In the genomic region with DNA sequence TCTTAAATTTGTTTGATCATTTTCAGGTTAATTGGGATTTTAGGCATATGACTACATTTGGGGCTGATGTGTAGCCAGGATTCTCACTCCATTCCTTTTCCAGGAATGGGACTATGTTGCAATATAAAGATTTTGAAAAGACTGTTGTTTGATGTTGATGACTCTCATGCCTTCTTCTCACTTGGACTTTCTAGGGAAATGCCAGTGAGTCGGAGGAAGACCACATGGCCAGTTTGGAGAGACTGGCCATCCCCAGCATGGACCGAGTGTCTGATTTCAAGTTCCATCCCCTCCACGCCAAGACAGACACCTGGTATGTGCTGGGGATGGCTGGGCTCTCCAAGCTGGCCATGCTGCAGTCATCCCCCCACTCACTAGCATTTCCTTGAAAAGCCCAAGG, we compare ENCODE assay signal across 30 cellular contexts. TPM values are rescaled to one million over a fixed set of nuclear protein-coding genes. Genes with fewer than 3 reads are reported as not detected.
"Had no signal": no experiment of that assay in that cellular context is flagged by ENCODE, and none has a peak within 500 bp of the region (broad histone marks: within the 10 kb centered on the region; RNA-seq: fewer than 3 reads in every experiment).

No MANE protein-coding gene starts in this region.

- ATAC-seq: activated CD4-positive, CD25-positive, alpha-beta regulatory T cell treated with anti-CD3 and anti-CD28 coated beads, Interleukin-2, amount 50 U/mL, for 24 hours; effector memory CD8-positive, alpha-beta T cell; foreskin keratinocyte; natural killer cell; pancreas; psoas muscle had no signal

- H3K27me3 ChIP-seq: brain microvascular endothelial cell, right atrium auricular region, tibial artery had no signal

- H2AFZ ChIP-seq: hepatocyte had no signal

- H3K4me2 ChIP-seq: hepatocyte had no signal

- H3K9me3 Mint-ChIP-seq: activated CD4-positive, alpha-beta T cell treated with anti-CD3 and anti-CD28 coated beads, Interleukin-2, amount 10 ng/mL, durations not matched to agents 24 days and 14 days; activated naive CD4-positive, alpha-beta T cell treated with anti-CD3 and anti-CD28 coated beads, Interleukin-2, amount 50 U/mL, for 24 hours; effector memory CD8-positive, alpha-beta T cell; natural killer cell; stimulated activated naive CD8-positive, alpha-beta T cell treated with anti-CD3 and anti-CD28 coated beads, Interleukin-15, amount 100 ng/mL, for 72 hours had no signal

- H3K4me3 ChIP-seq: esophagus muscularis mucosa, hepatocyte, left ventricle myocardium inferior, pancreas, psoas muscle, right atrium auricular region, tibial artery had no signal

- H3K27ac Mint-ChIP-seq: activated CD4-positive, alpha-beta T cell treated with anti-CD3 and anti-CD28 coated beads, Interleukin-2, amount 10 ng/mL, durations not matched to agents 24 days and 14 days; activated naive CD4-positive, alpha-beta T cell treated with anti-CD3 and anti-CD28 coated beads, Interleukin-2, amount 50 U/mL, for 24 hours; effector memory CD8-positive, alpha-beta T cell; immature natural killer cell; natural killer cell; stimulated activated naive CD8-positive, alpha-beta T cell treated with anti-CD3 and anti-CD28 coated beads, Interleukin-15, amount 100 ng/mL, for 72 hours had no signal

- H3K27ac ChIP-seq: brain microvascular endothelial cell, esophagus muscularis mucosa, foreskin keratinocyte, hepatocyte, left ventricle myocardium inferior, pancreas, psoas muscle, right atrium auricular region, tibial artery, VCaP had no signal

- DNase-seq: activated gamma-delta T cell treated with Interleukin-2 at 50 U/mL for 16 hours; activated T-cell treated with anti-CD3 and anti-CD28 coated beads, Interleukin-2, amount 50 U/mL, for 1 hour; aorta; brain microvascular endothelial cell; caudate nucleus; dermis blood vessel endothelial cell; effector memory CD8-positive, alpha-beta T cell; foreskin keratinocyte; immature natural killer cell; kidney glomerular epithelial cell; left ventricle myocardium inferior; midbrain; natural killer cell; pancreas; psoas muscle; stimulated activated CD4-positive, alpha-beta T cell treated with anti-CD3 and anti-CD28 coated beads, Interleukin-1b, Interleukin-23, amount 100 ng/mL, for 48 hours; stimulated activated naive CD8-positive, alpha-beta T cell treated with anti-CD3 and anti-CD28 coated beads, Interleukin-15, amount 100 ng/mL, for 72 hours; tibial artery had no signal

- H3K36me3 Mint-ChIP-seq: activated naive CD4-positive, alpha-beta T cell treated with anti-CD3 and anti-CD28 coated beads, Interleukin-2, amount 50 U/mL, for 24 hours; natural killer cell had no signal

- H3K9me3 ChIP-seq: esophagus muscularis mucosa, left ventricle myocardium inferior, pancreas, psoas muscle, right atrium auricular region, tibial artery had no signal

- H3K4me1 ChIP-seq: foreskin keratinocyte had no signal

- H3K4me3 Mint-ChIP-seq: activated CD4-positive, alpha-beta T cell treated with anti-CD3 and anti-CD28 coated beads, Interleukin-2, amount 10 ng/mL, durations not matched to agents 24 days and 14 days; activated naive CD4-positive, alpha-beta T cell treated with anti-CD3 and anti-CD28 coated beads, Interleukin-2, amount 50 U/mL, for 24 hours; effector memory CD8-positive, alpha-beta T cell; immature natural killer cell; natural killer cell; stimulated activated naive CD8-positive, alpha-beta T cell treated with anti-CD3 and anti-CD28 coated beads, Interleukin-15, amount 100 ng/mL, for 72 hours had no signal

- H3K36me3 ChIP-seq: pancreas had no signal

RNA-seq across cellular contexts. Expression of gene IGFBP1, which starts 27.3 kb away (rescaled TPM):
- total RNA-seq: activated CD4-positive, alpha-beta T cell treated with anti-CD3 and anti-CD28 coated beads, Interleukin-2, amount 10 ng/mL, durations not matched to agents 24 days and 14 days; aorta; esophagus muscularis mucosa; foreskin keratinocyte; left ventricle myocardium inferior; natural killer cell; psoas muscle; skeletal muscle tissue; T-helper 2 cell treated with Interferon-gamma antibody and Interleukin-4, amounts not matched to agents 100 ng/mL and 5 ng/mL, for 36 hours; urinary bladder had no signal
- polyA plus RNA-seq: aorta, foreskin keratinocyte, immature natural killer cell, psoas muscle had no signal

RNA-seq across cellular contexts. Expression of gene CCDC201, which starts 42.7 kb away (rescaled TPM):
- total RNA-seq: activated CD4-positive, alpha-beta T cell treated with anti-CD3 and anti-CD28 coated beads, Interleukin-2, amount 10 ng/mL, durations not matched to agents 24 days and 14 days; aorta; dermis blood vessel endothelial cell; esophagus muscularis mucosa; foreskin keratinocyte; hepatocyte; left ventricle myocardium inferior; lung microvascular endothelial cell; natural killer cell; pancreas; psoas muscle; right atrium auricular region; skeletal muscle tissue; T-helper 2 cell treated with Interferon-gamma antibody and Interleukin-4, amounts not matched to agents 100 ng/mL and 5 ng/mL, for 36 hours; urinary bladder had no signal
- polyA plus RNA-seq: adipose tissue, aorta, foreskin keratinocyte, hepatocyte, immature natural killer cell, pancreas, psoas muscle, urinary bladder had no signal
